17 cellular contexts compared by ENCODE assay signal in the genomic region with DNA sequence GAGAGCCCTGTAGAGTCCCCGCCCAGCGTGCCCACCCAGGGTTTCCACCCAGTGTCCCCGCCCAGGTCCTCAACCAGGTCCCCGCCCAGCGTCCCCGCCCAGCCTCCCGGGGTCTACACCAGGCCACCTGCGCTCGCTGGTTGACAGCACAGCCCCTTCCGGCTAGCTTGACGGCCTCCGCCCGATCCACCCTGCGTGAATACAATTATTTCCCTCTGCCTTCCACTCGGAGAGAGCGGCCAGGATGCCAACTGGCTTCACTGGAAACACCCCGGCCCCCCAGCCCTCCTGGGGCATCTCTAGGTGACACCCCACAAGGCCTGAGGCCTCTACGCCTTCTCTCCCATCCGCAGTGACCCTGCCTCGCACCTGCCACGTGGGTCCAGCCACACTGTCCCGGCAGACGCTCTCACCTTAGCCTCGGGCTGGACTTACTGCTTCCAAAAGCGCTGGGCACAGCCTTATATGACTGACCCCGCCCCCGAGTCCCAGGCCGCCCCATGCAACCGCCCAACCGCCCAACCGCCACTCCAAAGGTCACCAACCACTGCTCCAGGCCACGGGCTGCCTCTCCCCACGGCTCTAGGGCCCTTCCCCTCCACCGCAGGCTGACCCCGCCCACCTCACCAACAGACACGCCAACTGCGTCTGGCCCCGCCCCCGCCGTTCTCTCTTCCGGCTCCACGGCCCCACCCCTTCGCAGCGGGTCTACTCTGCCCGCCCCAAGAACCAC.
DNase-seq lines count a peak whose midpoint lies in the region; ATAC-seq, FAIRE-seq and TF ChIP-seq lines count a peak whose summit lies in the region.
"Had no signal": no experiment of that assay in that cellular context is flagged by ENCODE, and none has a peak within 500 bp of the region (broad histone marks: within the 10 kb centered on the region; RNA-seq: fewer than 3 reads in every experiment).

No MANE protein-coding gene starts in this region.

- no peak overlapping the region for H4K5ac ChIP-seq in H1 (ENCODE audit: insufficient read length, low read depth, low read length)

- TF ChIP-seq CTCF in H1 (IDR thresholded peaks at IDR 0.05; ENCODE audit: control extremely low read depth in 1 of 3, insufficient read depth in 1 of 3, low read depth in 1 of 3, low read length in 3 of 3): no peak

- H3K23me2 ChIP-seq in H1 (ENCODE audit: low read depth, low read length): no peaks in the 10 kb centered on the region

- H3K27ac ChIP-seq in H1 (ENCODE audit: low read depth, low read length): no peak overlapping the region
- H3K27ac ChIP-seq: ascending aorta had no signal

- H3K4me2 ChIP-seq in H1 (ENCODE audit: insufficient read depth in 1 of 2, low read depth in 2 of 2, low read length in 2 of 2): no peak overlapping the region

- TF ChIP-seq POLR2A in H1 (IDR thresholded peaks at IDR 0.05; ENCODE audit: control extremely low read depth in 1 of 2, low read depth in 2 of 2, low read length in 2 of 2): no peak

- FAIRE-seq in H1 (lab: Jason Lieb, UNC): no peak

- H3K4ac ChIP-seq in H1 (replicated peaks; ENCODE audit: insufficient read length, low read depth, low read length): no peak overlapping the region

- no peak overlapping the region for H3K4me3 ChIP-seq in H1 (ENCODE audit: extremely low read depth in 1 of 4, insufficient read depth in 2 of 4, low read depth in 3 of 4, low read length in 4 of 4)
- H3K4me3 ChIP-seq: ascending aorta had no signal

- no peak overlapping the region for H3K14ac ChIP-seq in H1 (ENCODE audit: insufficient read length)

- H3K9me3 Mint-ChIP-seq in naive thymus-derived CD8-positive, alpha-beta T cell: peaks cover 0 to 14% (median 0%) of the 10 kb centered on the region in 9 donors
- H3K9me3 Mint-ChIP-seq: activated CD4-positive, alpha-beta T cell treated with anti-CD3 and anti-CD28 coated beads, Interleukin-2, amount 10 ng/mL, durations not matched to agents 24 days and 14 days had no signal

- CTCF ChIA-PET in H1 (lab: Charles Lee; ENCODE audit: partially characterized antibody): interaction anchor here (1.0 to 2.9 kb wide), 2 partner anchors 10 to 19 kb away, joined by 3 to 7 read pairs; no protein-coding TSS in a partner anchor

- no peaks in the 10 kb centered on the region for H3K27me3 ChIP-seq in H1 (replicated peaks in 1 of 4; ENCODE audit: control insufficient read depth in 3 of 4, extremely low read depth in 1 of 4, insufficient read depth in 3 of 4, low read length in 3 of 4)
- H3K27me3 ChIP-seq: ascending aorta had no signal

- no peaks in the 10 kb centered on the region for H3K79me1 ChIP-seq in H1 (ENCODE audit: low read depth, low read length)

- H3K79me2 ChIP-seq in H1 (ENCODE audit: control insufficient read depth in 1 of 2, insufficient read depth in 2 of 2, low read length in 2 of 2): no peaks in the 10 kb centered on the region

- DNase-seq in DMS53 treated with DMSO at 0.1 percent for 48 hours (lab: John Stamatoyannopoulos, UW; ENCODE audit: unreplicated experiment) (peak; percentile 24), NCI-H460 (ENCODE audit: extremely low read depth, low read depth) (peak; percentile 54), H1 (ENCODE audit: low read depth in 1 of 2, low spot score in 2 of 2) (peak in 1 of 2 experiments; percentile 76), posterior vena cava (ENCODE audit: low spot score) (peak; percentile 82), cerebellar cortex (ENCODE audit: low spot score) (no peak), NCI-H2196 (lab: John Stamatoyannopoulos, UW; ENCODE audit: unreplicated experiment) (no peak)
- DNase-seq in stimulated activated naive CD4-positive, alpha-beta T cell treated with Interleukin-2 at 50 U/mL for 16 hours (lab: John Stamatoyannopoulos, UW): no peak
- no peak for DNase-seq in naive thymus-derived CD8-positive, alpha-beta T cell
- DNase-seq: activated CD4-positive, alpha-beta T cell treated with anti-CD3 and anti-CD28 coated beads, Interleukin-2, amount 10 ng/mL, durations not matched to agents 24 days and 14 days; activated CD8-positive, alpha-beta memory T cell treated with anti-CD3 and anti-CD28 coated beads, Interleukin-2, amount 50 U/mL, for 48 hours; COR-L47; GOT3; NCI-H1436; NCI-H345; occipital lobe; stimulated activated CD4-positive, alpha-beta T cell treated with anti-CD3 and anti-CD28 coated beads, Interleukin-2, amount 100 ng/mL, for 24 hours had no signal

- no peak for ATAC-seq in naive thymus-derived CD8-positive, alpha-beta T cell

- no peak overlapping the region for H4K91ac ChIP-seq in H1 (replicated peaks; ENCODE audit: insufficient read length, low read length)

- POLR2A ChIA-PET in H1 (lab: Charles Lee; ENCODE audit: partially characterized antibody): no interaction called here
- POLR2A ChIA-PET in naive thymus-derived CD8-positive, alpha-beta T cell (lab: Charles Lee): no interaction called here

- no peak overlapping the region for H2AFZ ChIP-seq in H1 (ENCODE audit: low read length)

- peak overlapping the region; percentile 85 for H4K8ac ChIP-seq in H1 (ENCODE audit: extremely low read depth, insufficient read depth, low read length)

- H3K9me3 ChIP-seq in H1 (ENCODE audit: insufficient read depth in 2 of 2, low read depth in 1 of 2, low read length in 1 of 2): no peaks in the 10 kb centered on the region
- H3K9me3 ChIP-seq: ascending aorta had no signal

- H2BK5ac ChIP-seq in H1 (ENCODE audit: low read depth, low read length): no peak overlapping the region

- no peak overlapping the region for H2BK15ac ChIP-seq in H1 (ENCODE audit: low read length)

- no peaks in the 10 kb centered on the region; a peak in 1 of 7 replicates for H3K4me1 ChIP-seq in H1 (replicated peaks in 1 of 4; ENCODE audit: control insufficient read depth in 3 of 4, insufficient read depth in 4 of 4, low read length in 3 of 4)
- H3K4me1 ChIP-seq: ascending aorta had no signal

- no peak overlapping the region for H3K18ac ChIP-seq in H1 (ENCODE audit: extremely low read depth, low read length)

- TF ChIP-seq RAD21 in H1 (IDR thresholded peaks at IDR 0.05 in 1 of 2, conservative IDR thresholded peaks at IDR 0.05 in 1 of 2; ENCODE audit: low read depth in 2 of 2, low read length in 2 of 2): no peak

- H2BK20ac ChIP-seq in H1 (ENCODE audit: low read length): no peak overlapping the region

- intact Hi-C loops in posterior vena cava (cut with DNase I): loop anchor here in 1 of 2 donors (10.0 kb wide), 2 partner anchors 55 to 95 kb away; no protein-coding TSS in a partner anchor

- H3K9ac ChIP-seq in H1 (replicated peaks in 1 of 4; ENCODE audit: extremely low read depth in 1 of 4, low read depth in 3 of 4, low read length in 3 of 4): no peak overlapping the region

- TF ChIP-seq EP300 in H1 (IDR thresholded peaks at IDR 0.05; ENCODE audit: borderline replicate concordance in 1 of 2, low read depth in 2 of 2, low read length in 2 of 2): no peak

- H2BK12ac ChIP-seq in H1 (ENCODE audit: low read depth, low read length): peak overlapping the region; percentile 68; the same call in 1 of the 2 replicates

- H2BK120ac ChIP-seq in H1 (replicated peaks; ENCODE audit: low read depth, low read length): no peak overlapping the region

- no peak overlapping the region for H3K4me3 Mint-ChIP-seq in naive thymus-derived CD8-positive, alpha-beta T cell
- H3K4me3 Mint-ChIP-seq: activated CD4-positive, alpha-beta T cell treated with anti-CD3 and anti-CD28 coated beads, Interleukin-2, amount 10 ng/mL, durations not matched to agents 24 days and 14 days had no signal

- no peak overlapping the region for H3K23ac ChIP-seq in H1 (ENCODE audit: insufficient read length)

- no peaks in the 10 kb centered on the region for H3K4me1 Mint-ChIP-seq in naive thymus-derived CD8-positive, alpha-beta T cell
- H3K4me1 Mint-ChIP-seq: activated CD4-positive, alpha-beta T cell treated with anti-CD3 and anti-CD28 coated beads, Interleukin-2, amount 10 ng/mL, durations not matched to agents 24 days and 14 days had no signal

- H3K36me3 ChIP-seq in H1 (ENCODE audit: control insufficient read depth in 2 of 4, insufficient read depth in 4 of 4, low read length in 3 of 4): no peaks in the 10 kb centered on the region
- H3K36me3 ChIP-seq: ascending aorta had no signal

- H3K36me3 Mint-ChIP-seq in naive thymus-derived CD8-positive, alpha-beta T cell: no peaks in the 10 kb centered on the region

- no peak overlapping the region for H2AK5ac ChIP-seq in H1 (ENCODE audit: low read depth, low read length)

- no peak overlapping the region for H3K56ac ChIP-seq in H1 (replicated peaks; ENCODE audit: insufficient read length, low read depth, low read length)

- WGBS in H1 (ENCODE audit: extremely low coverage in 1 of 2, insufficient coverage in 1 of 2, insufficient read length in 1 of 2, insufficient replicate concordance in 2 of 2, low coverage in 1 of 2, low lambda C conversion rate in 2 of 2, missing lambda C conversion rate in 1 of 2), 2 experiments: 83% methylated on average over 32 of the region's 45 CpGs; no CpG with 5 or more reads in 1 of the 2 experiments

- H3K27ac Mint-ChIP-seq in naive thymus-derived CD8-positive, alpha-beta T cell: no peak overlapping the region
- H3K27ac Mint-ChIP-seq: activated CD4-positive, alpha-beta T cell treated with anti-CD3 and anti-CD28 coated beads, Interleukin-2, amount 10 ng/mL, durations not matched to agents 24 days and 14 days had no signal

- H4K20me1 ChIP-seq in H1 (replicated peaks in 1 of 2; ENCODE audit: control insufficient read depth in 1 of 2, insufficient read depth in 2 of 2, low read length in 2 of 2): no peaks in the 10 kb centered on the region

- no peaks in the 10 kb centered on the region for H3K27me3 Mint-ChIP-seq in naive thymus-derived CD8-positive, alpha-beta T cell
- H3K27me3 Mint-ChIP-seq: activated CD4-positive, alpha-beta T cell treated with anti-CD3 and anti-CD28 coated beads, Interleukin-2, amount 10 ng/mL, durations not matched to agents 24 days and 14 days had no signal

TF ChIP-seq in H1, 55 proteins besides CTCF, POLR2A, EP300 and RAD21 (continues in another document):
- TF ChIP-seq TBP (IDR thresholded peaks at IDR 0.05; ENCODE audit: low read depth, low read length) (no peak), BCL11A (IDR thresholded peaks at IDR 0.05; ENCODE audit: low read depth in 2 of 2, low read length in 2 of 2) (no peak), RXRA (IDR thresholded peaks at IDR 0.05; ENCODE audit: insufficient read depth, low read depth, low read length) (no peak), ZNF274 (IDR thresholded peaks at IDR 0.05; ENCODE audit: borderline replicate concordance, extremely low read depth, low read length) (no peak), RNF2 (IDR thresholded peaks at IDR 0.05; ENCODE audit: borderline replicate concordance, low read depth, low read length, missing control alignments, poor library complexity, severe bottlenecking) (no peak), FOSL1 (IDR thresholded peaks at IDR 0.05; ENCODE audit: insufficient read depth, low read depth, low read length) (no peak), GTF2F1 (IDR thresholded peaks at IDR 0.05; ENCODE audit: borderline replicate concordance, low read depth, low read length) (no peak), BRCA1 (IDR thresholded peaks at IDR 0.05; ENCODE audit: low read depth, low read length) (no peak)

Comparison
In these comparisons a context has a peak if more than half of its experiments do, and no peak if none do; other contexts are left out.
1. DNase-seq: peak in DMS53 treated with DMSO at 0.1 percent for 48 hours (single experiment), NCI-H460 (single experiment) and posterior vena cava (single experiment); none in stimulated activated naive CD4-positive, alpha-beta T cell treated with Interleukin-2 at 50 U/mL for 16 hours (single experiment), cerebellar cortex (single experiment), NCI-H2196 (single experiment) and naive thymus-derived CD8-positive, alpha-beta T cell (0 of 10).